ENCODE assay signal across 22 cellular contexts in the genomic region with DNA sequence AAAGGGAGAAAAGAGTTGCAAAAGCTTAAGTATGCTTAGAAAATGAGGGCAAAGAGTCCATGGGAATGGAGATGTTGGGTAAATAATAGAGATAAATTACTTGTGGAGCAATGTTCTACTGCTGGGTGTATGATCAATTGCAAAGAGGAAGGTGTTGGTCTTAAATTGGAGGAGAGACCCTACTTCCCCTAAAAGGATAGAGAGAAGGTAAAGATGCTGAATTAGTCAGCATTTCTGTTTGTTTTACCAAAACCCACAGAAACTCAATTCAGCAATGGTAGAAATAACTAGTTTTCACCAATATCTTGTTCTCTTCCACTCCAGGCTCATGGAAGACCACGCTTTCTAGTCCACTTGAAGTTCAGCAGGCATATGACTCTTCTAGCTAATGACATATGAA. TPM values are rescaled to one million over a fixed set of nuclear protein-coding genes. Genes with fewer than 3 reads are reported as not detected.
DNase-seq lines count a peak whose midpoint lies in the region; ATAC-seq and TF ChIP-seq lines count a peak whose summit lies in the region.
"Had no signal": no experiment of that assay in that cellular context is flagged by ENCODE, and none has a peak within 500 bp of the region (broad histone marks: within the 10 kb centered on the region; RNA-seq: fewer than 3 reads in every experiment).

No MANE protein-coding gene starts in this region.

- TF ChIP-seq CTCF in dorsolateral prefrontal cortex (IDR thresholded peaks at IDR 0.05 in 54 of 56, conservative IDR thresholded peaks at IDR 0.05 in 2 of 56; ENCODE audit: low read depth in 1 of 56, partially characterized antibody in 56 of 56), result no peak

- H3K27me3 ChIP-seq in dorsolateral prefrontal cortex, result no peaks in the 10 kb centered on the region
- H3K27me3 ChIP-seq: ovary, SJCRH30 had no signal

- ATAC-seq in GM18502 (IDR thresholded peaks at IDR 0.05; ENCODE audit: poor library complexity, unreplicated experiment), result peak; percentile 53
- ATAC-seq in GM19438 (IDR thresholded peaks at IDR 0.05; ENCODE audit: low read depth, unreplicated experiment), result peak; percentile 47
- peak; percentile 44 for ATAC-seq in HG02759 (IDR thresholded peaks at IDR 0.05; ENCODE audit: unreplicated experiment)
- peak; percentile 28 for ATAC-seq in HG03342 (IDR thresholded peaks at IDR 0.05; ENCODE audit: unreplicated experiment)
- ATAC-seq: activated naive CD4-positive, alpha-beta T cell treated with anti-CD3 and anti-CD28 coated beads, Interleukin-2, amount 50 U/mL, for 72 hours; body of pancreas; HepG2; sciatic nerve had no signal

- DNase-seq in HUDEP-2 (lab: John Stamatoyannopoulos, UW; ENCODE audit: unreplicated experiment in 76 of 76) (no peak), dorsolateral prefrontal cortex (no peak), activated gamma-delta T cell treated with Interleukin-2 at 50 U/mL for 16 hours (no peak)
- DNase-seq in activated CD4-positive, CD25-positive, alpha-beta regulatory T cell treated with anti-CD3 and anti-CD28 coated beads, Interleukin-2, amount 50 U/mL, for 72 hours, result no peak
- DNase-seq: activated CD4-positive, alpha-beta T cell treated with anti-CD3 and anti-CD28 coated beads, Interleukin-2, amount 10 ng/mL, durations not matched to agents 7 days and 5 days; body of pancreas; CD4-positive, CD25-positive, alpha-beta regulatory T cell; DND-41; NCI-H1930; NCI-H524 treated with DMSO at 0.1 percent for 48 hours; ovary; SJCRH30; T-helper 9 cell had no signal

- no peak overlapping the region for H3K4me3 ChIP-seq in dorsolateral prefrontal cortex
- H3K4me3 ChIP-seq: body of pancreas, lung, ovary, SJCRH30 had no signal

- no peak overlapping the region for H3K27ac ChIP-seq in dorsolateral prefrontal cortex
- H3K27ac ChIP-seq: body of pancreas, ovary, SJCRH30 had no signal

- intact Hi-C loops in dorsolateral prefrontal cortex (cut with DNase I), result no loop called here

RNA-seq across cellular contexts. Expression of a gene that starts 32.1 kb away (rescaled TPM):
- total RNA-seq in dorsolateral prefrontal cortex, result 1 to 10 TPM in 97 of 120 experiments, under 1 TPM in 23; 0.44 to 5.8 (median 1.5) TPM
- total RNA-seq: activated CD4-positive, alpha-beta T cell treated with anti-CD3 and anti-CD28 coated beads, Interleukin-2, amount 10 ng/mL, durations not matched to agents 7 days and 5 days; activated naive CD4-positive, alpha-beta T cell treated with anti-CD3 and anti-CD28 coated beads, Interleukin-2, amount 50 U/mL, for 72 hours; body of pancreas; CD4-positive, CD25-positive, alpha-beta regulatory T cell; H4 had no signal
